Comparison of ENCODE assay signal across 28 cellular contexts in the genomic region with DNA sequence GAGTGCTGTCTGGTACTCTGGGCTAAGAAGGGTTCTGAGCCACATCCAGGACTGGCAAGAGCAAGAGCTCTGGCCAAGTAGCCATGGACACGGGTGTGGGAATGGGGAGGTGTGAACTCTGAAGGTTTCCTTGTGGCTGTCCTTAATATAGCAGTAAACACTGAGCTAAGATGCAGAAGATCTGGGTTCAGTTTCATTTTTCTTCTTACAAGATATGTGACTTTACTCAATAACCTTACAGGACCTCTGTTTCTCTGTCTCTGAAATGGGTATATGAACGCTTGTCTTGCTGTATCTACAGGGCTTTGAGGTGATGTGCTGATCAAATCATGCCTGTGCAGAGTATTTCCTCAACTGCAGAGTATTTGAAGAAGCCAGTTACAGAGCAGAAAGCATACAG.
"Had no signal": no experiment of that assay in that cellular context is flagged by ENCODE, and none has a peak within 500 bp of the region (broad histone marks: within the 10 kb centered on the region; RNA-seq: fewer than 3 reads in every experiment).

No MANE protein-coding gene starts in this region.

- H3K36me3 ChIP-seq: colonic mucosa, esophagus squamous epithelium, gastrocnemius medialis, heart right ventricle, left lung, lower lobe of right lung had no signal

- H3K27me3 Mint-ChIP-seq: dendritic cell treated with granulocyte-macrophage colony-stimulating factor and Interleukin-4, amounts not matched to agents 40 ng/mL and 50 ng/mL, for 4 days; effector memory CD8-positive, alpha-beta T cell had no signal

- H3K9me3 ChIP-seq: colonic mucosa, gastrocnemius medialis had no signal

- DNase-seq: colonic mucosa; cortex of kidney; effector CD8-positive, alpha-beta T cell; effector memory CD8-positive, alpha-beta T cell; endodermal cell; erythroblast; esophagus squamous epithelium; foreskin fibroblast; foreskin melanocyte; gastrocnemius medialis; glutamatergic neuron; head of caudate nucleus; heart right ventricle; hippocampal formation; left cardiac atrium; left lung; left ventricle myocardium superior; lower lobe of right lung; mesenchymal stem cell; mucosa of descending colon; naive B cell had no signal

- H3K4me1 ChIP-seq: colonic mucosa, esophagus squamous epithelium, gastrocnemius medialis, heart right ventricle, left lung, lower lobe of right lung had no signal

- H3K36me3 Mint-ChIP-seq: mesothelial cell of epicardium had no signal

- H3K4me3 ChIP-seq: colonic mucosa, esophagus squamous epithelium, gastrocnemius medialis, heart right ventricle, left lung, lower lobe of right lung, mucosa of descending colon had no signal

- FAIRE-seq: endometrium, islet of Langerhans, keratinocyte had no signal

- H3K4me3 Mint-ChIP-seq: dendritic cell treated with granulocyte-macrophage colony-stimulating factor and Interleukin-4, amounts not matched to agents 40 ng/mL and 50 ng/mL, for 4 days; effector memory CD8-positive, alpha-beta T cell; endodermal cell; mesothelial cell of epicardium; naive B cell had no signal

- H3K27me3 ChIP-seq: colonic mucosa, gastrocnemius medialis, heart right ventricle had no signal

- ATAC-seq: effector memory CD8-positive, alpha-beta T cell; esophagus mucosa; gastrocnemius medialis; heart right ventricle; left cardiac atrium; left lung; left ventricle myocardium superior; lower lobe of right lung; mucosa of descending colon had no signal

- H3K4me1 Mint-ChIP-seq: endodermal cell, mesothelial cell of epicardium, naive B cell had no signal

- H3K27ac Mint-ChIP-seq: dendritic cell treated with granulocyte-macrophage colony-stimulating factor and Interleukin-4, amounts not matched to agents 40 ng/mL and 50 ng/mL, for 4 days; effector memory CD8-positive, alpha-beta T cell; endodermal cell; mesothelial cell of epicardium; naive B cell had no signal

- H3K27ac ChIP-seq: colonic mucosa, epithelial cell of prostate, esophagus squamous epithelium, gastrocnemius medialis, heart right ventricle, left lung, lower lobe of right lung had no signal
